ENCODE assay signal across 35 cellular contexts in genomic region chr15:51099185-51099584, GRCh38. TPM values are rescaled to one million over a fixed set of nuclear protein-coding genes. Genes with fewer than 3 reads are reported as not detected.
"Had no signal": no experiment of that assay in that cellular context is flagged by ENCODE, and none has a peak within 500 bp of the region (broad histone marks: within the 10 kb centered on the region; RNA-seq: fewer than 3 reads in every experiment).

No MANE protein-coding gene starts in this region.

- H3K27ac ChIP-seq: ascending aorta, cardiac muscle cell, VCaP had no signal

- DNase-seq: activated B cell treated with CpG ODN at 0.5 μM for 24 hours; activated CD4-positive, alpha-beta memory T cell treated with anti-CD3 and anti-CD28 coated beads, Interleukin-2, amount 10 ng/mL, durations not matched to agents 7 days and 5 days; activated CD4-positive, alpha-beta T cell treated with anti-CD3 and anti-CD28 coated beads for 4 hours; activated CD4-positive, alpha-beta T cell treated with anti-CD3 and anti-CD28 coated beads, Interleukin-2, amount 10 ng/mL, durations not matched to agents 24 days and 14 days; activated CD4-positive, alpha-beta T cell treated with anti-CD3 and anti-CD28 coated beads, Interleukin-2, amount 50 U/mL, for 48 hours; activated CD4-positive, CD25-positive, alpha-beta regulatory T cell treated with anti-CD3 and anti-CD28 coated beads, Interleukin-2, amount 50 U/mL, for 72 hours; activated CD8-positive, alpha-beta memory T cell treated with anti-CD3 and anti-CD28 coated beads for 24 hours; activated CD8-positive, alpha-beta memory T cell treated with anti-CD3 and anti-CD28 coated beads, Interleukin-2, amount 10 ng/mL, durations not matched to agents 7 days and 5 days; activated CD8-positive, alpha-beta memory T cell treated with anti-CD3 and anti-CD28 coated beads, Interleukin-2, amount 50 U/mL, for 48 hours; activated CD8-positive, alpha-beta T cell treated with anti-CD3 and anti-CD28 coated beads, Interleukin-2, amount 10 ng/mL, durations not matched to agents 7 days and 5 days; activated effector memory CD4-positive, alpha-beta T cell treated with Interleukin-2 at 50 U/mL for 16 hours; activated gamma-delta T cell; activated naive CD4-positive, alpha-beta T cell treated with anti-CD3 and anti-CD28 coated beads, Interleukin-2, amount 10 ng/mL, durations not matched to agents 7 days and 5 days; activated naive CD4-positive, alpha-beta T cell treated with Interleukin-2 at 50 U/mL for 16 hours; activated naive CD8-positive, alpha-beta T cell treated with anti-CD3 and anti-CD28 coated beads, Interleukin-2, amount 10 ng/mL, durations not matched to agents 7 days and 5 days; activated naive CD8-positive, alpha-beta T cell treated with anti-CD3 and anti-CD28 coated beads, Interleukin-2, amount 50 U/mL, for 24 hours; activated T-cell treated with anti-CD3 and anti-CD28 coated beads, Interleukin-2, amount 50 U/mL, for 24 hours; activated T-cell treated with anti-CD3 and anti-CD28 coated beads, Interleukin-2, amount 50 U/mL, for 48 hours; amygdala; anterior cingulate cortex; caudate nucleus; cerebellar nuclear complex; T-helper 1 cell; T-helper 2 cell; T-helper 9 cell had no signal

- H3K36me3 Mint-ChIP-seq: activated CD8-positive, alpha-beta memory T cell treated with anti-CD3 and anti-CD28 coated beads, Interleukin-2, amount 10 ng/mL, durations not matched to agents 7 days and 5 days; activated naive CD4-positive, alpha-beta T cell treated with anti-CD3 and anti-CD28 coated beads, Interleukin-2, amount 10 ng/mL, durations not matched to agents 7 days and 5 days; activated naive CD4-positive, alpha-beta T cell treated with anti-CD3 and anti-CD28 coated beads, Interleukin-2, amount 50 U/mL, for 24 hours; activated naive CD8-positive, alpha-beta T cell; activated naive CD8-positive, alpha-beta T cell treated with anti-CD3 and anti-CD28 coated beads, Interleukin-2, amount 10 ng/mL, durations not matched to agents 7 days and 5 days; brain had no signal

- H3K4me3 ChIP-seq: ascending aorta, cardiac muscle cell had no signal

- H3K9me3 ChIP-seq: ascending aorta had no signal

- H3K27me3 ChIP-seq: ascending aorta had no signal

- H3K36me3 ChIP-seq: ascending aorta, cardiac muscle cell had no signal

- H3K9me3 Mint-ChIP-seq: activated B cell treated with CpG ODN at 0.5 μM for 24 hours; activated CD4-positive, alpha-beta memory T cell treated with anti-CD3 and anti-CD28 coated beads, Interleukin-2, amount 10 ng/mL, durations not matched to agents 7 days and 5 days; activated CD4-positive, alpha-beta T cell treated with anti-CD3 and anti-CD28 coated beads, Interleukin-2, amount 10 ng/mL, durations not matched to agents 24 days and 14 days; activated naive CD4-positive, alpha-beta T cell treated with anti-CD3 and anti-CD28 coated beads, Interleukin-2, amount 10 ng/mL, durations not matched to agents 7 days and 5 days; activated naive CD4-positive, alpha-beta T cell treated with anti-CD3 and anti-CD28 coated beads, Interleukin-2, amount 50 U/mL, for 24 hours; activated naive CD8-positive, alpha-beta T cell treated with anti-CD3 and anti-CD28 coated beads, Interleukin-2, amount 10 ng/mL, durations not matched to agents 7 days and 5 days; activated T-cell treated with anti-CD3 and anti-CD28 coated beads, Interleukin-2, amount 50 U/mL, for 24 hours; activated T-helper 2 cell treated with anti-CD3 and anti-CD28 coated beads, Interferon-gamma antibody, Interleukin-2, Interleukin-4, amounts not matched to agents 10 μg/mL and 5 μg/mL and 100 μg/mL, durations not matched to agents 14 hours and 24 hours and 36 hours; central memory CD8-positive, alpha-beta T cell; T-helper 1 cell treated with Interleukin-12 subunit alpha and Interleukin-12 subunit beta and Interleukin-4 antibody, amounts not matched to agents 30 μg/mL and 1 μg/mL, for 36 hours; T-helper 2 cell treated with Interferon-gamma antibody and Interleukin-4, amounts not matched to agents 5 μg/mL and 100 μg/mL, for 36 hours had no signal

- H3K4me1 Mint-ChIP-seq: activated naive CD4-positive, alpha-beta T cell treated with anti-CD3 and anti-CD28 coated beads, Interleukin-2, amount 50 U/mL, for 24 hours; central memory CD8-positive, alpha-beta T cell had no signal

- H3K27ac Mint-ChIP-seq: activated B cell treated with CpG ODN at 0.5 μM for 24 hours; activated CD4-positive, alpha-beta memory T cell treated with anti-CD3 and anti-CD28 coated beads, Interleukin-2, amount 10 ng/mL, durations not matched to agents 7 days and 5 days; activated CD4-positive, alpha-beta T cell treated with anti-CD3 and anti-CD28 coated beads, Interleukin-2, amount 10 ng/mL, durations not matched to agents 24 days and 14 days; activated CD8-positive, alpha-beta memory T cell treated with anti-CD3 and anti-CD28 coated beads, Interleukin-2, amount 10 ng/mL, durations not matched to agents 7 days and 5 days; activated CD8-positive, alpha-beta T cell treated with anti-CD3 and anti-CD28 coated beads, Interleukin-2, amount 10 ng/mL, durations not matched to agents 7 days and 5 days; activated naive CD4-positive, alpha-beta T cell treated with anti-CD3 and anti-CD28 coated beads, Interleukin-2, amount 10 ng/mL, durations not matched to agents 7 days and 5 days; activated naive CD4-positive, alpha-beta T cell treated with anti-CD3 and anti-CD28 coated beads, Interleukin-2, amount 50 U/mL, for 24 hours; activated naive CD8-positive, alpha-beta T cell; activated naive CD8-positive, alpha-beta T cell treated with anti-CD3 and anti-CD28 coated beads, Interleukin-2, amount 10 ng/mL, durations not matched to agents 7 days and 5 days; activated naive CD8-positive, alpha-beta T cell treated with anti-CD3 and anti-CD28 coated beads, Interleukin-2, amount 50 U/mL, for 24 hours; activated T-cell treated with anti-CD3 and anti-CD28 coated beads, Interleukin-2, amount 50 U/mL, for 24 hours; activated T-helper 2 cell treated with anti-CD3 and anti-CD28 coated beads, Interferon-gamma antibody, Interleukin-2, Interleukin-4, amounts not matched to agents 10 μg/mL and 5 μg/mL and 100 μg/mL, durations not matched to agents 14 hours and 24 hours and 36 hours; brain; T-helper 1 cell treated with Interleukin-12 subunit alpha and Interleukin-12 subunit beta and Interleukin-4 antibody, amounts not matched to agents 30 μg/mL and 1 μg/mL, for 36 hours; T-helper 2 cell treated with Interferon-gamma antibody and Interleukin-4, amounts not matched to agents 5 μg/mL and 100 μg/mL, for 36 hours had no signal

- H3K4me3 Mint-ChIP-seq: activated B cell treated with CpG ODN at 0.5 μM for 24 hours; activated CD4-positive, alpha-beta memory T cell treated with anti-CD3 and anti-CD28 coated beads, Interleukin-2, amount 10 ng/mL, durations not matched to agents 7 days and 5 days; activated CD4-positive, alpha-beta T cell treated with anti-CD3 and anti-CD28 coated beads, Interleukin-2, amount 10 ng/mL, durations not matched to agents 24 days and 14 days; activated CD8-positive, alpha-beta memory T cell treated with anti-CD3 and anti-CD28 coated beads, Interleukin-2, amount 10 ng/mL, durations not matched to agents 7 days and 5 days; activated CD8-positive, alpha-beta T cell treated with anti-CD3 and anti-CD28 coated beads, Interleukin-2, amount 10 ng/mL, durations not matched to agents 7 days and 5 days; activated naive CD4-positive, alpha-beta T cell treated with anti-CD3 and anti-CD28 coated beads, Interleukin-2, amount 10 ng/mL, durations not matched to agents 7 days and 5 days; activated naive CD4-positive, alpha-beta T cell treated with anti-CD3 and anti-CD28 coated beads, Interleukin-2, amount 50 U/mL, for 24 hours; activated naive CD8-positive, alpha-beta T cell; activated naive CD8-positive, alpha-beta T cell treated with anti-CD3 and anti-CD28 coated beads, Interleukin-2, amount 10 ng/mL, durations not matched to agents 7 days and 5 days; activated naive CD8-positive, alpha-beta T cell treated with anti-CD3 and anti-CD28 coated beads, Interleukin-2, amount 50 U/mL, for 24 hours; activated T-cell treated with anti-CD3 and anti-CD28 coated beads, Interleukin-2, amount 50 U/mL, for 24 hours; brain; central memory CD8-positive, alpha-beta T cell; T-helper 1 cell treated with Interleukin-12 subunit alpha and Interleukin-12 subunit beta and Interleukin-4 antibody, amounts not matched to agents 30 μg/mL and 1 μg/mL, for 36 hours; T-helper 2 cell treated with Interferon-gamma antibody and Interleukin-4, amounts not matched to agents 5 μg/mL and 100 μg/mL, for 36 hours had no signal

RNA-seq across cellular contexts. Expression of gene TNFAIP8L3, which starts 4.5 kb away (rescaled TPM):
- total RNA-seq: activated B cell treated with CpG ODN at 0.5 μM for 24 hours; activated CD8-positive, alpha-beta T cell treated with anti-CD3 and anti-CD28 coated beads, Interleukin-2, amount 10 ng/mL, durations not matched to agents 7 days and 5 days; cardiac muscle cell had no signal
- polyA plus RNA-seq: cardiac muscle cell had no signal
